In genomic region chr10:126432507-126432906, GRCh38 we compare ENCODE assay signal across 14 cellular contexts. TPM values are rescaled to one million over a fixed set of nuclear protein-coding genes. Genes with fewer than 3 reads are reported as not detected.
DNase-seq lines count a peak whose midpoint lies in the region; ATAC-seq lines count a peak whose summit lies in the region.
"Had no signal": no experiment of that assay in that cellular context is flagged by ENCODE, and none has a peak within 500 bp of the region (broad histone marks: within the 10 kb centered on the region; RNA-seq: fewer than 3 reads in every experiment).

No MANE protein-coding gene starts in this region.

- H3K9me3 Mint-ChIP-seq in activated T-helper 17 cell treated with anti-CD3 and anti-CD28 coated beads, Interleukin-2, amount 50 U/mL, for 72 hours, result peaks cover 5% of the 10 kb centered on the region
- H3K9me3 Mint-ChIP-seq in stimulated activated effector memory CD8-positive, alpha-beta T cell treated with anti-CD3 and anti-CD28 coated beads, Interleukin-12 subunit alpha, Interleukin-12 subunit beta, amount 100 ng/mL, for 72 hours, result no peaks in the 10 kb centered on the region
- H3K9me3 Mint-ChIP-seq: HFFc6 had no signal

- no peak overlapping the region for H3K27ac ChIP-seq in BLaER1 treated with 17β-estradiol and CSF1 and Interleukin-3, amounts not matched to agents 10 nM and 100 nM
- H3K27ac ChIP-seq: HL-60 had no signal

- H3K27me3 Mint-ChIP-seq in activated T-helper 17 cell treated with anti-CD3 and anti-CD28 coated beads, Interleukin-2, amount 50 U/mL, for 72 hours, result no peaks in the 10 kb centered on the region

- H4K20me1 ChIP-seq in BLaER1 treated with 17β-estradiol and CSF1 and Interleukin-3, amounts not matched to agents 10 nM and 100 nM, result no peaks in the 10 kb centered on the region

- no peak overlapping the region for H3K9ac ChIP-seq in BLaER1 treated with 17β-estradiol and CSF1 and Interleukin-3, amounts not matched to agents 10 nM and 100 nM

- peak overlapping the region in 8 of 11 experiments; percentile 16 to 72 (median 48); a peak in 10 of 22 replicates for H3K4me2 ChIP-seq in BLaER1 treated with 17β-estradiol and CSF1 and Interleukin-3, amounts not matched to agents 10 nM and 100 nM

- H3K4me1 ChIP-seq in BLaER1 treated with 17β-estradiol and CSF1 and Interleukin-3, amounts not matched to agents 10 nM and 100 nM, result peaks cover 0 to 18% (median 12%) of the 10 kb centered on the region in 10 experiments; a peak in 13 of 20 replicates

- H3K4me3 ChIP-seq in BLaER1 treated with 17β-estradiol and CSF1 and Interleukin-3, amounts not matched to agents 10 nM and 100 nM, result no peak overlapping the region

- H3K27me3 ChIP-seq in BLaER1 treated with 17β-estradiol and CSF1 and Interleukin-3, amounts not matched to agents 10 nM and 100 nM, result no peaks in the 10 kb centered on the region

- DNase-seq in M059J (ENCODE audit: low read depth), result peak; percentile 23
- no peak for DNase-seq in stimulated activated effector memory CD8-positive, alpha-beta T cell treated with anti-CD3 and anti-CD28 coated beads, Interleukin-12 subunit alpha, Interleukin-12 subunit beta, amount 100 ng/mL, for 72 hours (ENCODE audit: low spot score in 2 of 2)
- no peak for DNase-seq in DMS53 treated with DMSO at 0.1 percent for 48 hours (lab: John Stamatoyannopoulos, UW; ENCODE audit: unreplicated experiment)
- DNase-seq in A172 (ENCODE audit: low spot score), result no peak
- DNase-seq: Calu3, DMS 273 treated with DMSO at 0.1 percent for 48 hours, DMS79, HCEC 1CT, HFFc6 had no signal

- no peaks in the 10 kb centered on the region; a peak in 1 of 22 replicates for H3K9me3 ChIP-seq in BLaER1 treated with 17β-estradiol and CSF1 and Interleukin-3, amounts not matched to agents 10 nM and 100 nM (replicated peaks in 1 of 11)

- H3K4me1 Mint-ChIP-seq in activated T-helper 17 cell treated with anti-CD3 and anti-CD28 coated beads, Interleukin-2, amount 50 U/mL, for 72 hours, result peaks cover 5% of the 10 kb centered on the region
- peaks cover 30% of the 10 kb centered on the region for H3K4me1 Mint-ChIP-seq in stimulated activated effector memory CD8-positive, alpha-beta T cell treated with anti-CD3 and anti-CD28 coated beads, Interleukin-12 subunit alpha, Interleukin-12 subunit beta, amount 100 ng/mL, for 72 hours
- H3K4me1 Mint-ChIP-seq: B cell had no signal

- H3K36me3 Mint-ChIP-seq in activated T-helper 17 cell treated with anti-CD3 and anti-CD28 coated beads, Interleukin-2, amount 50 U/mL, for 72 hours (ENCODE audit: low read depth), result no peaks in the 10 kb centered on the region
- no peaks in the 10 kb centered on the region for H3K36me3 Mint-ChIP-seq in stimulated activated effector memory CD8-positive, alpha-beta T cell treated with anti-CD3 and anti-CD28 coated beads, Interleukin-12 subunit alpha, Interleukin-12 subunit beta, amount 100 ng/mL, for 72 hours

- H3K36me3 ChIP-seq in BLaER1 treated with 17β-estradiol and CSF1 and Interleukin-3, amounts not matched to agents 10 nM and 100 nM, result no peaks in the 10 kb centered on the region

- peak overlapping the region; percentile 53 for H3K4me3 Mint-ChIP-seq in activated T-helper 17 cell treated with anti-CD3 and anti-CD28 coated beads, Interleukin-2, amount 50 U/mL, for 72 hours
- peak overlapping the region; percentile 58 for H3K4me3 Mint-ChIP-seq in stimulated activated effector memory CD8-positive, alpha-beta T cell treated with anti-CD3 and anti-CD28 coated beads, Interleukin-12 subunit alpha, Interleukin-12 subunit beta, amount 100 ng/mL, for 72 hours
- H3K4me3 Mint-ChIP-seq: B cell, HFFc6 had no signal

- peak overlapping the region; percentile 58 for H3K27ac Mint-ChIP-seq in activated T-helper 17 cell treated with anti-CD3 and anti-CD28 coated beads, Interleukin-2, amount 50 U/mL, for 72 hours
- H3K27ac Mint-ChIP-seq in stimulated activated effector memory CD8-positive, alpha-beta T cell treated with anti-CD3 and anti-CD28 coated beads, Interleukin-12 subunit alpha, Interleukin-12 subunit beta, amount 100 ng/mL, for 72 hours, result peak overlapping the region; percentile 46
- H3K27ac Mint-ChIP-seq: B cell, HFFc6 had no signal

- peak; percentile 63 for ATAC-seq in activated T-helper 17 cell treated with anti-CD3 and anti-CD28 coated beads, Interleukin-2, amount 50 U/mL, for 72 hours (replicated peaks)
- peak; percentile 75 for ATAC-seq in stimulated activated effector memory CD8-positive, alpha-beta T cell treated with anti-CD3 and anti-CD28 coated beads, Interleukin-12 subunit alpha, Interleukin-12 subunit beta, amount 100 ng/mL, for 72 hours
- no peak for ATAC-seq in HG02642 (IDR thresholded peaks at IDR 0.05; ENCODE audit: poor library complexity, unreplicated experiment)

RNA-seq across cellular contexts. Expression of gene ADAM12, which starts 44.2 kb away (rescaled TPM):
- total RNA-seq in M059J (2014; rRNA removed; shearing (Covaris generic)), result 43.4 and 76.1 TPM in 2 replicates
- 10 to 100 TPM in 1 of 2 donors, 1 to 10 TPM in 1; 8.4 to 25.5 TPM for total RNA-seq in activated T-helper 17 cell treated with anti-CD3 and anti-CD28 coated beads, Interleukin-2, amount 50 U/mL, for 72 hours
- 7.1 and 8.1 TPM in 2 replicates for total RNA-seq in A172 (2014; rRNA removed; shearing (Covaris generic))
- total RNA-seq: Calu3 had no signal
